20 cellular contexts compared by ENCODE assay signal in the genomic region with DNA sequence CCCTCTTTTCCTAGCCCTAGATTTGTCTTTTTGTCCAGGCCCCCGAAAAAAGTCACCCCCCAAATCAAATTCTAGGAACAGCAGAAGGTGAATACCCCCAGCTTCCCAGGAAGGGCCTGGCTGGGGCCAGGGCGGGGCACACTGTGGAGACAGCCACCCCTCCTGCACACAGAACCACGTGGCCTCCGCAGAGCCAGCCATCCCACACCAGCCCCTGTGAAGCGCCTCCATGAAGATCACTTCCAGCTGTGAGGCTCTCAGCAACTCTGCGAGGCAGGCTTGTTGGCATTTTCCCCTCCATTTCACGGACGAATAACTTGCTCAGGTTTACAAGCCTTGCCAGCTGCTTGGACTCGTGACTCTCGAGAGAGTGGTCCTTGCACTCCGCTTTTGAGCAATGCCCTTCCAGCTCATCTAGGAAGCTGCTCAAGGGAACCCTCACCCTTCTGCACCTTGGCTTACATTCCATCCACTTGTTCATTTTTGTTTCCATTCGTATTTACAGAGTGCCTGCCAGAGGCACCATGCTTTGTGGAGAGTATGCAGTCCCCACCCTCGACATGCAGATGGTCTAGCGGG. TPM values are rescaled to one million over a fixed set of nuclear protein-coding genes. Genes with fewer than 3 reads are reported as not detected.
DNase-seq lines count a peak whose midpoint lies in the region; ATAC-seq and TF ChIP-seq lines count a peak whose summit lies in the region.
"Had no signal": no experiment of that assay in that cellular context is flagged by ENCODE, and none has a peak within 500 bp of the region (broad histone marks: within the 10 kb centered on the region; RNA-seq: fewer than 3 reads in every experiment).

No MANE protein-coding gene starts in this region.

- TF ChIP-seq CTCF in AG10803 (conservative IDR thresholded peaks at IDR 0.05; ENCODE audit: low read length) (no peak), H9 (conservative IDR thresholded peaks at IDR 0.05) (no peak), hepatocyte (IDR thresholded peaks at IDR 0.05; ENCODE audit: poor library complexity) (no peak), GM13976 (IDR thresholded peaks at IDR 0.05; ENCODE audit: borderline replicate concordance, control extremely low read depth, extremely low read depth, insufficient read depth, missing control alignments) (no peak), endodermal cell (conservative IDR thresholded peaks at IDR 0.05) (no peak)

- no peak overlapping the region for H3K14ac ChIP-seq in H9 (ENCODE audit: insufficient read depth, low read length)

- no peak overlapping the region for H3K18ac ChIP-seq in H9 (ENCODE audit: insufficient read length, low read depth, low read length)

- ATAC-seq in HG03521 (IDR thresholded peaks at IDR 0.05; ENCODE audit: unreplicated experiment), result no peak
- ATAC-seq: gastrocnemius medialis, left cardiac atrium had no signal

- H2BK20ac ChIP-seq in H9 (ENCODE audit: low read depth, low read length, poor library complexity, severe bottlenecking), result no peak overlapping the region

- H3K27ac Mint-ChIP-seq in H9, result peak overlapping the region; percentile 9 to 85 (median 61); a peak in 4 of 7 replicates
- H3K27ac Mint-ChIP-seq in endodermal cell, result no peak overlapping the region
- H3K27ac Mint-ChIP-seq: activated T-helper 2 cell treated with anti-CD3 and anti-CD28 coated beads, Interferon-gamma antibody, Interleukin-2, Interleukin-4, amounts not matched to agents 10 μg/mL and 5 μg/mL and 100 μg/mL, durations not matched to agents 14 hours and 24 hours and 36 hours; CD4-positive, CD25-positive, alpha-beta regulatory T cell had no signal

- H3K9me3 ChIP-seq in H9 (ENCODE audit: control insufficient read depth, low read depth, low read length) (no peaks in the 10 kb centered on the region), hepatocyte (ENCODE audit: low read depth) (no peaks in the 10 kb centered on the region), endodermal cell (ENCODE audit: control insufficient read depth, low read length) (no peaks in the 10 kb centered on the region)
- H3K9me3 ChIP-seq: gastrocnemius medialis, right atrium auricular region had no signal

- no peak overlapping the region for H2BK120ac ChIP-seq in H9 (ENCODE audit: low read depth, low read length, poor library complexity, severe bottlenecking)

- H3K4me1 ChIP-seq in H9 (ENCODE audit: insufficient read depth, low read length), result peaks cover 5% of the 10 kb centered on the region; the same call in 1 of the 2 replicates
- H3K4me1 ChIP-seq in hepatocyte (ENCODE audit: insufficient read depth), result peaks cover 32% of the 10 kb centered on the region
- no peaks in the 10 kb centered on the region for H3K4me1 ChIP-seq in endodermal cell (ENCODE audit: control insufficient read depth, insufficient read depth, low read length)
- H3K4me1 ChIP-seq: right atrium auricular region had no signal

- no peak overlapping the region for H3K4ac ChIP-seq in H9 (ENCODE audit: low read depth, low read length)

- H2BK5ac ChIP-seq in H9 (ENCODE audit: insufficient read length, low read length), result no peak overlapping the region

- WGBS in H9 (ENCODE audit: extremely low coverage, insufficient read length, low lambda C conversion rate), result no CpG with 5 or more reads among the region's 14 CpGs
- 56% methylated on average over 13 of the region's 14 CpGs for WGBS in hepatocyte (ENCODE audit: low lambda C conversion rate, missing lambda C conversion rate)
- 77 to 86% methylated on average over 12 to 14 of the region's 14 CpGs for WGBS in endodermal cell (ENCODE audit: insufficient coverage in 1 of 2, insufficient read length in 1 of 2), 2 experiments

- H3K9ac ChIP-seq in H9 (ENCODE audit: extremely low read depth, insufficient read length, low read length) (no peak overlapping the region), endodermal cell (ENCODE audit: extremely low read depth, low read length, poor library complexity, severe bottlenecking) (no peak overlapping the region)

- in situ Hi-C loops in GM13976 (cut with MboI; ENCODE audit: low sequenced_read_pairs, unreplicated experiment), result no loop called here

- H3K36me3 ChIP-seq in hepatocyte (replicated peaks; ENCODE audit: insufficient read depth, low read depth) (no peaks in the 10 kb centered on the region), endodermal cell (ENCODE audit: control insufficient read depth, insufficient read depth, low read length) (no peaks in the 10 kb centered on the region)
- H3K36me3 ChIP-seq: gastrocnemius medialis, right atrium auricular region had no signal

- no peaks in the 10 kb centered on the region for H3K79me1 ChIP-seq in H9 (ENCODE audit: insufficient read depth, low read depth, low read length, poor library complexity, severe bottlenecking)

- DNase-seq in AG10803 (ENCODE audit: low read depth) (peak; percentile 7), H9 (no peak), NCI-H345 (lab: John Stamatoyannopoulos, UW) (peak; percentile 87), hepatocyte (ENCODE audit: low spot score) (peak; percentile 45), GM13976 (ENCODE audit: low spot score) (no peak), endodermal cell (no peak), COLO668 (lab: John Stamatoyannopoulos, UW; ENCODE audit: unreplicated experiment) (no peak)
- DNase-seq: activated CD4-positive, alpha-beta T cell treated with anti-CD3 and anti-CD28 coated beads for 4 hours; CD4-positive, CD25-positive, alpha-beta regulatory T cell; DMS53; gastrocnemius medialis; Karpas-422; left cardiac atrium; nucleus accumbens; stimulated activated CD4-positive, alpha-beta T cell treated with anti-CD3 and anti-CD28 coated beads, Interleukin-15, amount 100 ng/mL, for 24 hours had no signal

- H3K36me3 Mint-ChIP-seq in H9 (ENCODE audit: insufficient read depth in 1 of 3, low read depth in 3 of 3) (peaks cover 27 to 89% (median 84%) of the 10 kb centered on the region in 3 experiments), endodermal cell (ENCODE audit: low read depth) (peaks cover 3% of the 10 kb centered on the region)
- H3K36me3 Mint-ChIP-seq: CD4-positive, CD25-positive, alpha-beta regulatory T cell had no signal

- H2AFZ ChIP-seq in H9 (ENCODE audit: low read length), result no peak overlapping the region
- no peak overlapping the region for H2AFZ ChIP-seq in hepatocyte

- H3K27me3 Mint-ChIP-seq in H9 (ENCODE audit: low read depth), result peaks cover 3% of the 10 kb centered on the region; the same call in 1 of the 2 replicates
- H3K27me3 Mint-ChIP-seq in endodermal cell (ENCODE audit: insufficient read depth), result peaks cover 98% of the 10 kb centered on the region

- H3T11ph ChIP-seq in H9 (ENCODE audit: low read length), result no peak overlapping the region

- H4K20me1 ChIP-seq in H9 (ENCODE audit: control insufficient read depth, insufficient read depth, insufficient read length), result no peaks in the 10 kb centered on the region
- no peaks in the 10 kb centered on the region for H4K20me1 ChIP-seq in hepatocyte (ENCODE audit: insufficient read depth, poor library complexity, severe bottlenecking)

- no peak overlapping the region for H2AK5ac ChIP-seq in H9 (ENCODE audit: insufficient read length, low read length)

- H3K9me2 ChIP-seq in hepatocyte (replicated peaks; ENCODE audit: insufficient read depth), result no peaks in the 10 kb centered on the region

- H3K4me3 Mint-ChIP-seq in H9 (no peak overlapping the region; a peak in 1 of 5 replicates), endodermal cell (no peak overlapping the region)
- H3K4me3 Mint-ChIP-seq: CD4-positive, CD25-positive, alpha-beta regulatory T cell had no signal

- H3K27me3 ChIP-seq in H9 (ENCODE audit: insufficient read depth, low read length) (no peaks in the 10 kb centered on the region), hepatocyte (no peaks in the 10 kb centered on the region), endodermal cell (ENCODE audit: control insufficient read depth, insufficient read depth, low read length, poor library complexity, severe bottlenecking) (peaks cover 100% of the 10 kb centered on the region)
- H3K27me3 ChIP-seq: gastrocnemius medialis, right atrium auricular region had no signal

- H3K9me3 Mint-ChIP-seq in H9 (no peaks in the 10 kb centered on the region), endodermal cell (no peaks in the 10 kb centered on the region)
- H3K9me3 Mint-ChIP-seq: activated T-helper 2 cell treated with anti-CD3 and anti-CD28 coated beads, Interferon-gamma antibody, Interleukin-2, Interleukin-4, amounts not matched to agents 10 μg/mL and 5 μg/mL and 100 μg/mL, durations not matched to agents 14 hours and 24 hours and 36 hours had no signal

- H3K79me2 ChIP-seq in H9 (ENCODE audit: insufficient read depth, low read length) (no peaks in the 10 kb centered on the region), hepatocyte (no peaks in the 10 kb centered on the region)

- no peak overlapping the region for H3K23ac ChIP-seq in H9 (ENCODE audit: insufficient read length, low read depth, low read length)

- no peak overlapping the region for H3K4me2 ChIP-seq in H9 (ENCODE audit: insufficient read depth, insufficient read length, low read length)
- H3K4me2 ChIP-seq in hepatocyte, result peak overlapping the region; percentile 27

- H2BK15ac ChIP-seq in H9 (ENCODE audit: low read depth, low read length), result no peak overlapping the region

- no peak overlapping the region for H4K91ac ChIP-seq in H9 (ENCODE audit: insufficient read length, low read depth, low read length)

- H3K56ac ChIP-seq in H9 (ENCODE audit: insufficient read length, low read depth, low read length), result no peak overlapping the region

- no peak overlapping the region for H3K27ac ChIP-seq in H9 (ENCODE audit: insufficient read length, low read depth, low read length)
- H3K27ac ChIP-seq in hepatocyte, result peak overlapping the region; percentile 30
- no peak overlapping the region for H3K27ac ChIP-seq in endodermal cell (ENCODE audit: low read depth, low read length)
- H3K27ac ChIP-seq: gastrocnemius medialis, right atrium auricular region had no signal

- H3K23me2 ChIP-seq in H9 (ENCODE audit: insufficient read length, low read depth, low read length, poor library complexity, severe bottlenecking), result no peaks in the 10 kb centered on the region

- no peak overlapping the region for H4K8ac ChIP-seq in H9 (replicated peaks; ENCODE audit: insufficient read length, low read depth, low read length)

- no peak overlapping the region for H4K5ac ChIP-seq in H9 (ENCODE audit: insufficient read length, low read depth, low read length)

- H3K4me3 ChIP-seq in AG10803 (ENCODE audit: low read length) (no peak overlapping the region), hepatocyte (no peak overlapping the region), endodermal cell (ENCODE audit: low read length) (no peak overlapping the region)
- H3K4me3 ChIP-seq: gastrocnemius medialis, right atrium auricular region had no signal

- H2BK12ac ChIP-seq in H9 (ENCODE audit: insufficient read length, low read depth, low read length), result no peak overlapping the region

- H3K4me1 Mint-ChIP-seq in H9 (peaks cover 44 to 47% of the 10 kb centered on the region in 2 experiments), endodermal cell (peaks cover 9% of the 10 kb centered on the region)

RNA-seq across cellular contexts. Expression of a gene that starts 48.2 kb away (rescaled TPM):
- total RNA-seq in H9 (2021) (71.2 and 77.2 TPM in 2 replicates), hepatocyte (1.2 and 2.2 TPM in 2 replicates), endodermal cell (1 to 10 TPM; 1.3 to 4.4 TPM)
- polyA plus RNA-seq in hepatocyte, result 1.3 and 2.6 TPM in 2 replicates
- polyA plus RNA-seq in endodermal cell (2013, experiment 1 of 2), result 6.0 TPM
- 2.4 TPM for polyA plus RNA-seq in endodermal cell (2013, experiment 2 of 2)
- total RNA-seq: activated T-helper 2 cell treated with anti-CD3 and anti-CD28 coated beads, Interferon-gamma antibody, Interleukin-2, Interleukin-4, amounts not matched to agents 10 μg/mL and 5 μg/mL and 100 μg/mL, durations not matched to agents 14 hours and 24 hours and 36 hours; epithelial cell of proximal tubule; HT-29; left cardiac atrium; right atrium auricular region had no signal
- polyA plus RNA-seq: CD4-positive, CD25-positive, alpha-beta regulatory T cell had no signal

Comparison
In these comparisons a context has a peak if more than half of its experiments do, and no peak if none do; other contexts are left out.
1. DNase-seq: peak in AG10803 (single experiment), NCI-H345 (single experiment) and hepatocyte (single experiment); none in H9 (single experiment), GM13976 (single experiment), endodermal cell (single experiment) and COLO668 (single experiment).
2. RNA of a gene that starts 48.2 kb away (total RNA-seq): 71.2 to 77.2 TPM in H9; 1.3 to 4.4 TPM in endodermal cell and 1.2 to 2.2 TPM in hepatocyte; every median in the first group is over 10 times any median in the second.